ENCODE assay signal across 31 cellular contexts in genomic region chr4:90486346-90486745, GRCh38.
"Had no signal": no experiment of that assay in that cellular context is flagged by ENCODE, and none has a peak within 500 bp of the region (broad histone marks: within the 10 kb centered on the region; RNA-seq: fewer than 3 reads in every experiment).

No MANE protein-coding gene starts in this region.

- H3K27me3 Mint-ChIP-seq: activated CD4-positive, alpha-beta memory T cell treated with anti-CD3 and anti-CD28 coated beads for 36 hours; activated CD4-positive, alpha-beta T cell treated with anti-CD3 and anti-CD28 coated beads, Interleukin-2, amount 10 ng/mL, durations not matched to agents 24 days and 14 days; activated T-cell treated with anti-CD3 and anti-CD28 coated beads, Interleukin-2, amount 50 U/mL, for 24 hours; central memory CD8-positive, alpha-beta T cell; naive B cell; stimulated activated memory B cell treated with anti-CD40 and anti-IgM and Interleukin-4, amounts not matched to agents 10 μg/mL and 1 μg/mL and 100 μg/mL, for 72 hours had no signal

- H3K4me3 ChIP-seq: breast epithelium, esophagus squamous epithelium, pancreas, prostate gland, sigmoid colon, stomach, thyroid gland, upper lobe of left lung, vagina had no signal

- DNase-seq: activated CD4-positive, alpha-beta memory T cell treated with anti-CD3 and anti-CD28 coated beads for 36 hours; activated CD4-positive, alpha-beta T cell treated with anti-CD3 and anti-CD28 coated beads, Interleukin-2, amount 10 ng/mL, durations not matched to agents 24 days and 14 days; activated CD8-positive, alpha-beta memory T cell treated with anti-CD3 and anti-CD28 coated beads, Interleukin-2, amount 50 U/mL, for 4 hours; activated T-cell treated with anti-CD3 and anti-CD28 coated beads, Interleukin-2, amount 50 U/mL, for 24 hours; dermis blood vessel endothelial cell; effector CD4-positive, alpha-beta T cell; esophagus squamous epithelium; glutamatergic neuron; islet precursor cell; left cardiac atrium; left ventricle myocardium superior; naive B cell; nephron progenitor cell; pancreas; sigmoid colon; small intestine; stimulated activated CD4-positive, alpha-beta T cell treated with anti-CD3 and anti-CD28 coated beads, Interleukin-4, amount 100 ng/mL, for 24 hours; stomach; thyroid gland; upper lobe of left lung had no signal

- ATAC-seq: left cardiac atrium; left ventricle myocardium superior; pancreas; stimulated activated memory B cell treated with anti-CD40 and anti-IgM and Interleukin-4, amounts not matched to agents 10 μg/mL and 1 μg/mL and 100 μg/mL, for 72 hours had no signal

- H3K27me3 ChIP-seq: breast epithelium, esophagus squamous epithelium, neutrophil, pancreas, sigmoid colon, stomach, thyroid gland, upper lobe of left lung, vagina had no signal

- H3K4me1 ChIP-seq: breast epithelium, esophagus squamous epithelium, pancreas, prostate gland, sigmoid colon, stomach, thyroid gland, upper lobe of left lung, vagina had no signal

- H3K4me3 Mint-ChIP-seq: activated CD4-positive, alpha-beta memory T cell treated with anti-CD3 and anti-CD28 coated beads for 36 hours; activated CD4-positive, alpha-beta T cell treated with anti-CD3 and anti-CD28 coated beads, Interleukin-2, amount 10 ng/mL, durations not matched to agents 24 days and 14 days; activated T-cell treated with anti-CD3 and anti-CD28 coated beads, Interleukin-2, amount 50 U/mL, for 24 hours; central memory CD8-positive, alpha-beta T cell; mesothelial cell of epicardium; naive B cell; nephron progenitor cell; stimulated activated memory B cell treated with anti-CD40 and anti-IgM and Interleukin-4, amounts not matched to agents 10 μg/mL and 1 μg/mL and 100 μg/mL, for 72 hours had no signal

- H3K9me3 ChIP-seq: neutrophil, pancreas, prostate gland, thyroid gland, vagina had no signal

- H3K36me3 ChIP-seq: breast epithelium, esophagus squamous epithelium, neutrophil, pancreas, prostate gland, sigmoid colon, stomach, thyroid gland, upper lobe of left lung, vagina had no signal

- H3K27ac ChIP-seq: breast epithelium, epithelial cell of prostate, esophagus squamous epithelium, neutrophil, pancreas, prostate gland, sigmoid colon, stomach, thyroid gland, upper lobe of left lung, vagina, VCaP had no signal

- H3K27ac Mint-ChIP-seq: activated CD4-positive, alpha-beta memory T cell treated with anti-CD3 and anti-CD28 coated beads for 36 hours; activated CD4-positive, alpha-beta T cell treated with anti-CD3 and anti-CD28 coated beads, Interleukin-2, amount 10 ng/mL, durations not matched to agents 24 days and 14 days; activated naive CD4-positive, alpha-beta T cell treated with anti-CD3 and anti-CD28 coated beads, Interleukin-2, amount 50 U/mL, for 72 hours; activated T-cell treated with anti-CD3 and anti-CD28 coated beads, Interleukin-2, amount 50 U/mL, for 24 hours; activated T-helper 2 cell treated with anti-CD3 and anti-CD28 coated beads, Interferon-gamma antibody, Interleukin-2, Interleukin-4, amounts not matched to agents 10 μg/mL and 5 μg/mL and 100 μg/mL, durations not matched to agents 14 hours and 24 hours and 36 hours; mesothelial cell of epicardium; naive B cell; nephron progenitor cell; stimulated activated memory B cell treated with anti-CD40 and anti-IgM and Interleukin-4, amounts not matched to agents 10 μg/mL and 1 μg/mL and 100 μg/mL, for 72 hours had no signal

- H3K4me1 Mint-ChIP-seq: activated CD4-positive, alpha-beta T cell treated with anti-CD3 and anti-CD28 coated beads, Interleukin-2, amount 10 ng/mL, durations not matched to agents 24 days and 14 days; central memory CD8-positive, alpha-beta T cell; mesothelial cell of epicardium; nephron progenitor cell; stimulated activated memory B cell treated with anti-CD40 and anti-IgM and Interleukin-4, amounts not matched to agents 10 μg/mL and 1 μg/mL and 100 μg/mL, for 72 hours had no signal

- H3K36me3 Mint-ChIP-seq: activated CD4-positive, alpha-beta memory T cell treated with anti-CD3 and anti-CD28 coated beads for 36 hours had no signal
